ENCODE assay signal across 14 cellular contexts in genomic region chr2:109662889-109663288, GRCh38. TPM values are rescaled to one million over a fixed set of nuclear protein-coding genes. Genes with fewer than 3 reads are reported as not detected.
DNase-seq lines count a peak whose midpoint lies in the region; ATAC-seq and TF ChIP-seq lines count a peak whose summit lies in the region.
"Had no signal": no experiment of that assay in that cellular context is flagged by ENCODE, and none has a peak within 500 bp of the region (broad histone marks: within the 10 kb centered on the region; RNA-seq: fewer than 3 reads in every experiment).

No MANE protein-coding gene starts in this region.

- peak; percentile 54 for ATAC-seq in left lung
- ATAC-seq in HG02678 (IDR thresholded peaks at IDR 0.05; ENCODE audit: unreplicated experiment): no peak
- ATAC-seq in GM19023 (IDR thresholded peaks at IDR 0.05; ENCODE audit: unreplicated experiment): no peak

- H3K4me1 ChIP-seq in HEK293 (ENCODE audit: control insufficient read depth, insufficient read depth, low read length): peaks cover 8% of the 10 kb centered on the region
- no peaks in the 10 kb centered on the region for H3K4me1 ChIP-seq in left lung
- H3K4me1 ChIP-seq in stomach: peaks cover 0 to 15% (median 6%) of the 10 kb centered on the region in 4 donors

- no peaks in the 10 kb centered on the region for H3K36me3 ChIP-seq in HEK293 (ENCODE audit: control insufficient read depth in 2 of 2, insufficient read depth in 1 of 2, low read length in 2 of 2)
- H3K36me3 ChIP-seq in brain microvascular endothelial cell (replicated peaks): no peaks in the 10 kb centered on the region
- no peaks in the 10 kb centered on the region for H3K36me3 ChIP-seq in left lung
- H3K36me3 ChIP-seq in stomach: no peaks in the 10 kb centered on the region
- H3K36me3 ChIP-seq: gastrocnemius medialis had no signal

- H3K4me3 ChIP-seq in HEK293 (ENCODE audit: low read depth, low read length) (no peak overlapping the region), brain microvascular endothelial cell (ENCODE audit: low read depth, low read length) (no peak overlapping the region), left lung (no peak overlapping the region), stomach (no peak overlapping the region)
- H3K4me3 ChIP-seq: gastrocnemius medialis had no signal

- no peak for TF ChIP-seq POLR2A in stomach (IDR thresholded peaks at IDR 0.05)

- TF ChIP-seq CTCF in HEK293 (tag by site-specific recombination; IDR thresholded peaks at IDR 0.05) (peak; percentile 40; the same call in 1 of the 2 replicates), brain microvascular endothelial cell (IDR thresholded peaks at IDR 0.05; ENCODE audit: low read depth, low read length, missing control alignments) (peak; percentile 22), left lung (IDR thresholded peaks at IDR 0.05) (peak in 1 of 2 donors; percentile 11), stomach (IDR thresholded peaks at IDR 0.05) (no peak)

- H3K27me3 ChIP-seq in brain microvascular endothelial cell (replicated peaks): peaks cover 2% of the 10 kb centered on the region
- no peaks in the 10 kb centered on the region for H3K27me3 ChIP-seq in left lung
- H3K27me3 ChIP-seq in stomach: no peaks in the 10 kb centered on the region
- H3K27me3 ChIP-seq: gastrocnemius medialis had no signal

- in situ Hi-C loops in brain microvascular endothelial cell (cut with HindIII; ENCODE audit: low pct_ligation_motif_present, low sequenced_read_pairs): no loop called here

- DNase-seq in COLO668 (lab: John Stamatoyannopoulos, UW; ENCODE audit: unreplicated experiment): peak; percentile 9
- no peak for DNase-seq in brain microvascular endothelial cell
- no peak for DNase-seq in left lung
- no peak for DNase-seq in stomach
- no peak for DNase-seq in effector CD4-positive, alpha-beta T cell
- DNase-seq: activated CD4-positive, alpha-beta T cell treated with anti-CD3 and anti-CD28 coated beads, Interleukin-2, amount 10 ng/mL, durations not matched to agents 24 days and 14 days; AML-193; DMS79 treated with DMSO at 0.1 percent for 48 hours; gastrocnemius medialis; MV-4-11; stimulated activated CD4-positive, alpha-beta T cell treated with anti-CD3 and anti-CD28 coated beads, Interleukin-2, amount 100 ng/mL, for 24 hours had no signal

- intact Hi-C loops in left lung (cut with DNase I) (no loop called here), stomach (cut with DNase I; ENCODE audit: low total_unique reads) (no loop called here)

- no peak overlapping the region for H3K27ac ChIP-seq in HEK293 (ENCODE audit: extremely low read depth, low read depth, low read length)
- no peak overlapping the region for H3K27ac ChIP-seq in brain microvascular endothelial cell
- no peak overlapping the region for H3K27ac ChIP-seq in left lung
- H3K27ac ChIP-seq in stomach: peak overlapping the region in 1 of 5 donors; percentile 50
- H3K27ac ChIP-seq: gastrocnemius medialis had no signal

- H3K9me3 ChIP-seq in HEK293 (ENCODE audit: control insufficient read depth, insufficient read depth, low read depth, low read length) (no peaks in the 10 kb centered on the region), left lung (no peaks in the 10 kb centered on the region), stomach (no peaks in the 10 kb centered on the region)
- H3K9me3 ChIP-seq: gastrocnemius medialis had no signal

- POLR2A ChIA-PET in HEK293 (lab: Yijun Ruan, JAX): interaction anchor here (1.5 kb wide), 1 partner anchor 49 kb away, joined by 7 read pairs; the partner anchor contains the start of genes SEPTIN10 and SOWAHC

- TF ChIP-seq EP300 in stomach (IDR thresholded peaks at IDR 0.05): no peak

- CTCF ChIA-PET in HEK293 (lab: Yijun Ruan, JAX): interaction anchor here (1.1 kb wide), 1 partner anchor 116 kb away, joined by 7 read pairs; no protein-coding TSS in a partner anchor

TF ChIP-seq in HEK293, 187 proteins besides CTCF, POLR2A, EP300 and RAD21:
- TF ChIP-seq KLF7 (tag by site-specific recombination; IDR thresholded peaks at IDR 0.05; ENCODE audit: borderline replicate concordance) (no peak), ZSCAN23 (tag by site-specific recombination; IDR thresholded peaks at IDR 0.05) (no peak), TRIM28 (IDR thresholded peaks at IDR 0.05; ENCODE audit: borderline replicate concordance, low read length) (no peak), HOXA7 (CRISPR knock-in tag; IDR thresholded peaks at IDR 0.05; ENCODE audit: borderline replicate concordance) (no peak), ZNF623 (tag by site-specific recombination; IDR thresholded peaks at IDR 0.05) (no peak), ZNF704 (tag by site-specific recombination; IDR thresholded peaks at IDR 0.05) (no peak), ZNF843 (tag by site-specific recombination; IDR thresholded peaks at IDR 0.05) (no peak), AEBP2 (tag by site-specific recombination; IDR thresholded peaks at IDR 0.05; ENCODE audit: borderline replicate concordance) (no peak), ZNF600 (tag by site-specific recombination; IDR thresholded peaks at IDR 0.05) (no peak), ZNF76 (tag by site-specific recombination; IDR thresholded peaks at IDR 0.05; ENCODE audit: borderline replicate concordance, low read depth) (no peak), ZNF670 (tag by site-specific recombination; IDR thresholded peaks at IDR 0.05; ENCODE audit: low read depth) (no peak), ZNF2 (tag by site-specific recombination; IDR thresholded peaks at IDR 0.05) (no peak), ZNF423 (tag by site-specific recombination; IDR thresholded peaks at IDR 0.05) (no peak), ZNF155 (tag by site-specific recombination; IDR thresholded peaks at IDR 0.05) (no peak), ZNF48 (tag by site-specific recombination; IDR thresholded peaks at IDR 0.05) (no peak)
TF ChIP-seq in HEK293: peak in this region for 0.

RNA-seq across cellular contexts. Expression of gene SOWAHC, which starts 48.7 kb away (rescaled TPM):
- total RNA-seq in left lung (10 to 100 TPM; 11.2 to 12.6 TPM), stomach (10 to 100 TPM in 4 of 5 donors, 1 to 10 TPM in 1; 5.3 to 93.9 (median 16.7) TPM)
- 1 to 10 TPM; 3.3 to 7.6 (median 7.2) TPM for polyA plus RNA-seq in stomach

RNA-seq across cellular contexts. Expression of gene SEPTIN10, which starts 49.1 kb away (rescaled TPM):
- total RNA-seq in left lung (10 to 100 TPM; 66.6 to 73.8 TPM), stomach (100 to 1,000 TPM in 1 of 5 donors, 10 to 100 TPM in 4; 29.0 to 101 (median 54.9) TPM)
- 10 to 100 TPM; 24.9 to 41.9 (median 31.0) TPM for polyA plus RNA-seq in stomach

Comparison
In these comparisons a context has a peak if more than half of its experiments do, and no peak if none do; other contexts are left out.
1. CTCF ChIP-seq: peak in HEK293 (single experiment) and brain microvascular endothelial cell (single experiment); none in stomach (0 of 7).